1 cellular context compared by ENCODE assay signal in genomic region chr1:160291248-160292220, GRCh38.
TF ChIP-seq lines count a peak whose summit lies in the region.

No MANE protein-coding gene starts in this region.

TF ChIP-seq in HepG2, 621 proteins besides CTCF, POLR2A, EP300 and RAD21:
- TF ChIP-seq ZFX (CRISPR knock-in tag; IDR thresholded peaks at IDR 0.05; ENCODE audit: low read depth): 0 out of 2 replicates have a peak, but pooled peaks have one; percentile 12
- peak in 1 of 2 experiments; percentile 35; a peak in 1 of 4 replicates for TF ChIP-seq HMGXB4 (CRISPR knock-in tag; IDR thresholded peaks at IDR 0.05; ENCODE audit: borderline replicate concordance in 1 of 2, low read depth in 1 of 2)
- peak; percentile 11; the same call in 1 of the 2 replicates for TF ChIP-seq TFAP4 (IDR thresholded peaks at IDR 0.05; ENCODE audit: borderline replicate concordance, low read depth)
- 0 out of 2 replicates have a peak, but pooled peaks have one; percentile 7 for TF ChIP-seq SOX5 (CRISPR knock-in tag; IDR thresholded peaks at IDR 0.05; ENCODE audit: borderline replicate concordance)
- peak; percentile 30; the same call in 1 of the 2 replicates for TF ChIP-seq MAX (IDR thresholded peaks at IDR 0.05)
- TF ChIP-seq ATRX (CRISPR knock-in tag; IDR thresholded peaks at IDR 0.05; ENCODE audit: borderline replicate concordance): no peak
- no peak for TF ChIP-seq ZIK1 (CRISPR knock-in tag; IDR thresholded peaks at IDR 0.05; ENCODE audit: borderline replicate concordance, low read depth)
- TF ChIP-seq NAIF1 (CRISPR knock-in tag; IDR thresholded peaks at IDR 0.05; ENCODE audit: borderline replicate concordance): no peak
- no peak for TF ChIP-seq ZNF282 (IDR thresholded peaks at IDR 0.05; ENCODE audit: partially characterized antibody)
- TF ChIP-seq ASH2L (IDR thresholded peaks at IDR 0.05; ENCODE audit: insufficient read length, low read depth, low read length): no peak
- peak; percentile 26 for TF ChIP-seq TEAD3 (CRISPR knock-in tag; optimal IDR thresholded peaks at IDR 0.05; ENCODE audit: borderline replicate concordance)
- TF ChIP-seq, protein P1, sequence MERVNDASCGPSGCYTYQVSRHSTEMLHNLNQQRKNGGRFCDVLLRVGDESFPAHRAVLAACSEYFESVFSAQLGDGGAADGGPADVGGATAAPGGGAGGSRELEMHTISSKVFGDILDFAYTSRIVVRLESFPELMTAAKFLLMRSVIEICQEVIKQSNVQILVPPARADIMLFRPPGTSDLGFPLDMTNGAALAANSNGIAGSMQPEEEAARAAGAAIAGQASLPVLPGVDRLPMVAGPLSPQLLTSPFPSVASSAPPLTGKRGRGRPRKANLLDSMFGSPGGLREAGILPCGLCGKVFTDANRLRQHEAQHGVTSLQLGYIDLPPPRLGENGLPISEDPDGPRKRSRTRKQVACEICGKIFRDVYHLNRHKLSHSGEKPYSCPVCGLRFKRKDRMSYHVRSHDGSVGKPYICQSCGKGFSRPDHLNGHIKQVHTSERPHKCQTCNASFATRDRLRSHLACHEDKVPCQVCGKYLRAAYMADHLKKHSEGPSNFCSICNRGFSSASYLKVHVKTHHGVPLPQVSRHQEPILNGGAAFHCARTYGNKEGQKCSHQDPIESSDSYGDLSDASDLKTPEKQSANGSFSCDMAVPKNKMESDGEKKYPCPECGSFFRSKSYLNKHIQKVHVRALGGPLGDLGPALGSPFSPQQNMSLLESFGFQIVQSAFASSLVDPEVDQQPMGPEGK (CRISPR knock-in tag; IDR thresholded peaks at IDR 0.05): peak; percentile 9; the same call in 1 of the 2 replicates
- TF ChIP-seq ZNF350 (CRISPR knock-in tag; IDR thresholded peaks at IDR 0.05; ENCODE audit: borderline replicate concordance, low read depth): peak; percentile 24; the same call in 1 of the 2 replicates
- 0 out of 2 replicates have a peak, but pooled peaks have one; percentile 28 for TF ChIP-seq ZNF878 (CRISPR knock-in tag; IDR thresholded peaks at IDR 0.05)
- no peak for TF ChIP-seq REXO4 (CRISPR knock-in tag; IDR thresholded peaks at IDR 0.05; ENCODE audit: borderline replicate concordance)
- TF ChIP-seq SMARCE1 (IDR thresholded peaks at IDR 0.05; ENCODE audit: borderline replicate concordance): no peak
- TF ChIP-seq STAG1 (CRISPR knock-in tag; IDR thresholded peaks at IDR 0.05): peak; percentile 49
- no peak for TF ChIP-seq ZNF790 (CRISPR knock-in tag; IDR thresholded peaks at IDR 0.05; ENCODE audit: borderline replicate concordance)
- no peak for TF ChIP-seq SSRP1 (CRISPR knock-in tag; IDR thresholded peaks at IDR 0.05)
- no peak for TF ChIP-seq ZNF816 (CRISPR knock-in tag; IDR thresholded peaks at IDR 0.05; ENCODE audit: borderline replicate concordance)
- TF ChIP-seq MXD4 (CRISPR knock-in tag; IDR thresholded peaks at IDR 0.05): peak; percentile 43; the same call in 1 of the 2 replicates
- TF ChIP-seq BHLHE40 (IDR thresholded peaks at IDR 0.05; ENCODE audit: low read length): peak; percentile 25; the same call in 1 of the 2 replicates
- no peak for TF ChIP-seq IKZF4 (CRISPR knock-in tag; IDR thresholded peaks at IDR 0.05; ENCODE audit: borderline replicate concordance, low read depth, not compliant biosample characterization)
- TF ChIP-seq SMC3 (IDR thresholded peaks at IDR 0.05; ENCODE audit: low read length): peak; percentile 75
- 0 out of 2 replicates have a peak, but pooled peaks have one; percentile 53 for TF ChIP-seq CCDC6 (CRISPR knock-in tag; IDR thresholded peaks at IDR 0.05)
